ENCODE assay signal across 29 cellular contexts in genomic region chr3:190227064-190227463, GRCh38.
"Had no signal": no experiment of that assay in that cellular context is flagged by ENCODE, and none has a peak within 500 bp of the region (broad histone marks: within the 10 kb centered on the region; RNA-seq: fewer than 3 reads in every experiment).

No MANE protein-coding gene starts in this region.

- H3K79me2 ChIP-seq: parathyroid adenoma had no signal

- H3K9ac ChIP-seq: parathyroid adenoma had no signal

- ATAC-seq: activated T-cell treated with anti-CD3 and anti-CD28 coated beads, Interleukin-2, amount 50 U/mL, for 72 hours; gastroesophageal sphincter; heart right ventricle; left colon; mucosa of descending colon; right lobe of liver; stimulated activated effector memory CD8-positive, alpha-beta T cell treated with anti-CD3 and anti-CD28 coated beads, Interleukin-12 subunit alpha, Interleukin-12 subunit beta, amount 100 ng/mL, for 72 hours; stimulated activated naive CD8-positive, alpha-beta T cell treated with anti-CD3 and anti-CD28 coated beads, Interleukin-15, amount 100 ng/mL, for 72 hours had no signal

- H3K27ac ChIP-seq: breast epithelium, esophagus squamous epithelium, gastroesophageal sphincter, heart right ventricle, parathyroid adenoma, right lobe of liver, suprapubic skin, transverse colon, uterus had no signal

- H2AFZ ChIP-seq: parathyroid adenoma had no signal

- DNase-seq: activated CD4-positive, alpha-beta memory T cell treated with anti-CD3 and anti-CD28 coated beads for 36 hours; activated CD4-positive, alpha-beta T cell treated with anti-CD3 and anti-CD28 coated beads for 48 hours; activated effector memory CD4-positive, alpha-beta T cell treated with Interleukin-2 at 50 U/mL for 16 hours; activated naive CD4-positive, alpha-beta T cell treated with anti-CD3 and anti-CD28 coated beads for 36 hours; activated naive CD8-positive, alpha-beta T cell treated with anti-CD3 and anti-CD28 coated beads, Interleukin-2, amount 10 ng/mL, durations not matched to agents 7 days and 5 days; activated T-cell treated with anti-CD3 and anti-CD28 coated beads, Interleukin-2, amount 50 U/mL, for 72 hours; amniotic stem cell; cerebellar nuclear complex; cortex of kidney; endodermal cell; esophagus squamous epithelium; heart right ventricle; islet precursor cell; left colon; mesenchymal stem cell; mucosa of descending colon; nephron progenitor cell; right lobe of liver; stimulated activated CD4-positive, alpha-beta T cell treated with anti-CD3 and anti-CD28 coated beads, Interleukin-2, amount 100 ng/mL, for 24 hours; stimulated activated naive CD8-positive, alpha-beta T cell treated with anti-CD3 and anti-CD28 coated beads, Interleukin-15, amount 100 ng/mL, for 72 hours; T-helper 9 cell; transverse colon; uterus had no signal

- H3K36me3 ChIP-seq: breast epithelium, esophagus squamous epithelium, gastroesophageal sphincter, heart right ventricle, right lobe of liver, suprapubic skin, transverse colon, uterus had no signal

- H3K9me3 ChIP-seq: breast epithelium, esophagus squamous epithelium, gastroesophageal sphincter, heart right ventricle, mucosa of descending colon, right lobe of liver, suprapubic skin, transverse colon, uterus had no signal

- H3K4me1 ChIP-seq: breast epithelium, gastroesophageal sphincter, parathyroid adenoma, transverse colon, uterus had no signal

- H3K27me3 ChIP-seq: breast epithelium, esophagus squamous epithelium, gastroesophageal sphincter, right lobe of liver, suprapubic skin, transverse colon, uterus had no signal

- H3K4me3 ChIP-seq: breast epithelium, esophagus squamous epithelium, gastroesophageal sphincter, heart right ventricle, mucosa of descending colon, right lobe of liver, skin epidermis, suprapubic skin, transverse colon, uterus had no signal
